27 cellular contexts compared by ENCODE assay signal in genomic region chr18:32454667-32455066, GRCh38. TPM values are rescaled to one million over a fixed set of nuclear protein-coding genes. Genes with fewer than 3 reads are reported as not detected.
A peak's percentile ranks its signal among the peaks of the same experiment; 100 is the strongest.
DNase-seq lines count a peak whose midpoint lies in the region; ATAC-seq and TF ChIP-seq lines count a peak whose summit lies in the region.
"Had no signal": no experiment of that assay in that cellular context is flagged by ENCODE, and none has a peak within 500 bp of the region (broad histone marks: within the 10 kb centered on the region; RNA-seq: fewer than 3 reads in every experiment).

No MANE protein-coding gene starts in this region.

- no peak overlapping the region for H3K4me3 ChIP-seq in PC-3 (ENCODE audit: low read length)
- no peak overlapping the region for H3K4me3 ChIP-seq in fibroblast of mammary gland (ENCODE audit: control insufficient read depth, low read depth, low read length)
- H3K4me3 ChIP-seq: colonic mucosa, hepatocyte, MG63, tibial artery had no signal

- POLR2A ChIA-PET in PC-3 (lab: Charles Lee; ENCODE audit: unreplicated experiment), result no interaction called here

- intact Hi-C loops in PC-3 (cut with micrococcal nuclease), result no loop called here
- intact Hi-C loops in sciatic nerve (cut with DNase I), result no loop called here

- no peak overlapping the region for H3K4me2 ChIP-seq in PC-3 (ENCODE audit: low read length)
- H3K4me2 ChIP-seq: hepatocyte had no signal

- H3K79me2 ChIP-seq in PC-3 (ENCODE audit: low read length), result no peaks in the 10 kb centered on the region

- no peak overlapping the region for H2AFZ ChIP-seq in PC-3 (ENCODE audit: low read length)
- H2AFZ ChIP-seq: hepatocyte had no signal

- CTCF ChIA-PET in PC-3 (lab: Charles Lee), result no interaction called here

- H3K4me1 ChIP-seq in PC-3 (ENCODE audit: insufficient read depth, low read length), result no peaks in the 10 kb centered on the region
- H3K4me1 ChIP-seq: colonic mucosa had no signal

- TF ChIP-seq CTCF in PC-3 (conservative IDR thresholded peaks at IDR 0.05; ENCODE audit: low read depth, low read length), result no peak
- no peak for TF ChIP-seq CTCF in fibroblast of mammary gland (conservative IDR thresholded peaks at IDR 0.05; ENCODE audit: control insufficient read depth, insufficient read depth, low read depth, low read length)

- BruUV-seq in PC-3 (replicated peaks; lab: Mats Ljungman, UMichigan), result no TSS peak

- no peaks in the 10 kb centered on the region for H3K9me3 ChIP-seq in PC-3 (ENCODE audit: low read length)
- H3K9me3 ChIP-seq: colonic mucosa, MG63, tibial artery had no signal

- H3K9ac ChIP-seq in PC-3 (ENCODE audit: low read length), result no peak overlapping the region

- no peaks in the 10 kb centered on the region for H4K20me1 ChIP-seq in PC-3 (ENCODE audit: low read length)

- DNase-seq in NCI-H2171 treated with DMSO at 0.1 percent for 48 hours (lab: John Stamatoyannopoulos, UW), result peak; percentile 29
- no peak for DNase-seq in NCI-H2171 (lab: John Stamatoyannopoulos, UW)
- DNase-seq in PC-3, result peak; percentile 11
- peak; percentile 64 for DNase-seq in fibroblast of mammary gland (ENCODE audit: low read depth)
- DNase-seq in sciatic nerve (ENCODE audit: low spot score), result no peak
- no peak for DNase-seq in activated CD4-positive, alpha-beta T cell treated with anti-CD3 and anti-CD28 coated beads for 1 hour
- DNase-seq: 8988T; activated CD8-positive, alpha-beta memory T cell treated with anti-CD3 and anti-CD28 coated beads, Interleukin-2, amount 10 ng/mL, durations not matched to agents 7 days and 5 days; activated naive CD4-positive, alpha-beta T cell treated with anti-CD3 and anti-CD28 coated beads for 36 hours; amniotic stem cell; CD4-positive, alpha-beta T cell; colonic mucosa; effector memory CD4-positive, alpha-beta T cell; erythroblast; left cardiac atrium; MG63; NCI-H1417 treated with DMSO at 0.1 percent for 48 hours; NCI-H2081; stimulated activated CD8-positive, alpha-beta memory T cell treated with anti-CD3 and anti-CD28 coated beads, Interleukin-4, amount 100 ng/mL, for 48 hours; stimulated activated naive CD8-positive, alpha-beta T cell treated with anti-CD3 and anti-CD28 coated beads, Interleukin-15, amount 100 ng/mL, for 72 hours; T-helper 9 cell; tibial artery; WERI-Rb-1 had no signal

- no peaks in the 10 kb centered on the region for H3K36me3 ChIP-seq in PC-3 (ENCODE audit: low read depth, low read length)
- H3K36me3 ChIP-seq: colonic mucosa, MG63, tibial artery, WERI-Rb-1 had no signal

- H3K27ac ChIP-seq in PC-3 (ENCODE audit: low read length), result no peak overlapping the region
- H3K27ac ChIP-seq: colonic mucosa, hepatocyte, tibial artery, WERI-Rb-1 had no signal

- H3K27me3 ChIP-seq in PC-3 (ENCODE audit: low read length), result no peaks in the 10 kb centered on the region
- H3K27me3 ChIP-seq: colonic mucosa, hepatocyte, MG63, tibial artery had no signal

- ATAC-seq in PC-3 (peak; percentile 40), sciatic nerve (peak; percentile 84), GM18907 (IDR thresholded peaks at IDR 0.05; ENCODE audit: unreplicated experiment) (no peak), HG02885 (IDR thresholded peaks at IDR 0.05; ENCODE audit: poor library complexity, unreplicated experiment) (no peak)
- ATAC-seq: activated CD8-positive, alpha-beta memory T cell treated with anti-CD3 and anti-CD28 coated beads, Interleukin-2, amount 10 ng/mL, durations not matched to agents 7 days and 5 days; stimulated activated naive CD8-positive, alpha-beta T cell treated with anti-CD3 and anti-CD28 coated beads, Interleukin-15, amount 100 ng/mL, for 72 hours had no signal

- no peaks in the 10 kb centered on the region for H3K9me2 ChIP-seq in PC-3 (replicated peaks; ENCODE audit: low read length)

- no peaks in the 10 kb centered on the region for H3F3A ChIP-seq in PC-3 (ENCODE audit: low read length, unreplicated experiment)

RNA-seq across cellular contexts. Expression of gene GAREM1, which starts 16.0 kb away (rescaled TPM):
- total RNA-seq in PC-3 (2014; rRNA removed) (0.86 and 1.8 TPM in 2 replicates), sciatic nerve (29.9 TPM)
- total RNA-seq: activated CD8-positive, alpha-beta memory T cell treated with anti-CD3 and anti-CD28 coated beads, Interleukin-2, amount 10 ng/mL, durations not matched to agents 7 days and 5 days; activated T-helper 1 cell treated with anti-CD3 and anti-CD28 coated beads, Interleukin-12 subunit alpha, Interleukin-12 subunit beta, Interleukin-2, Interleukin-4 antibody, amounts not matched to agents 30 ng/mL and 10 ng/mL and 1 ng/mL, durations not matched to agents 14 hours and 24 hours and 36 hours had no signal

Comparison
In these comparisons a context has a peak if more than half of its experiments do, and no peak if none do; other contexts are left out.
1. DNase-seq: peak in NCI-H2171 treated with DMSO at 0.1 percent for 48 hours (single experiment), PC-3 (single experiment) and fibroblast of mammary gland (single experiment); none in NCI-H2171 (single experiment), sciatic nerve (single experiment) and activated CD4-positive, alpha-beta T cell treated with anti-CD3 and anti-CD28 coated beads for 1 hour (single experiment).
2. ATAC-seq: peak in PC-3 (single experiment) and sciatic nerve (single experiment); none in GM18907 (single experiment) and HG02885 (single experiment).
3. RNA of gene GAREM1, which starts 16.0 kb away (total RNA-seq): 29.9 TPM in sciatic nerve (single experiment); 0.86 to 1.8 TPM in PC-3; every median in the first group is over 10 times any median in the second.